Comparison of ENCODE assay signal across 5 cellular contexts in genomic region chr20:578940-579690, GRCh38. TPM values are rescaled to one million over a fixed set of nuclear protein-coding genes. Genes with fewer than 3 reads are reported as not detected.
"Had no signal": no experiment of that assay in that cellular context is flagged by ENCODE, and none has a peak within 500 bp of the region (broad histone marks: within the 10 kb centered on the region; RNA-seq: fewer than 3 reads in every experiment).

No MANE protein-coding gene starts in this region.

RNA-seq across cellular contexts. Expression of gene TCF15, which starts 31.0 kb away (rescaled TPM):
- total RNA-seq: HepG2, HT-29, HT1080, IMR-90 had no signal
- polyA plus RNA-seq: HepG2, IgD-negative memory B cell, IMR-90 had no signal
